13 cellular contexts compared by ENCODE assay signal in the genomic region with DNA sequence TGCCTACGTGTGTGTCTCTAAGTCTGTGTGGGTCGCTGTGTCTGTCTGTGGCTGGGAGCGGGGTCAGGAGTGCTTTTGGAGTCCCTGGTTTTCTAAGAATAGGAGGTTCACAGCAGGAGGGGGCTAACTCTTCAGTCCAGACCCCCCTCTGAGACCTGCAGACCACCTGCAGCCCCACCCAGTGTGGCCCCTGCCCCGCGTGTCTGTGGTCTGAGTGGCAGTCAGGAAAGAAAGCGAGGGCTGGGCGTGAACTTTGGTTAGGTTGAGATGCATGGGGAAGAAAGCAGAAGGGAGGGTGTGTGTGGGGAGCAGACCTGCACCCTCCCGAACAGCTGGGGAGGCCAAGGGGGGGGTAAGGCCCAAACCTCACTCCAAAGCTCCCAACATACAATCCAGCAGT.
DNase-seq lines count a peak whose midpoint lies in the region; ATAC-seq and TF ChIP-seq lines count a peak whose summit lies in the region.
"Had no signal": no experiment of that assay in that cellular context is flagged by ENCODE, and none has a peak within 500 bp of the region (broad histone marks: within the 10 kb centered on the region; RNA-seq: fewer than 3 reads in every experiment).

No MANE protein-coding gene starts in this region.

- TF ChIP-seq CTCF in Panc1 (IDR thresholded peaks at IDR 0.05) (no peak), coronary artery (IDR thresholded peaks at IDR 0.05) (no peak), mesothelial cell of epicardium (IDR thresholded peaks at IDR 0.05; ENCODE audit: unreplicated experiment) (no peak)
- no peak for TF ChIP-seq CTCF in CD4-positive, alpha-beta T cell (IDR thresholded peaks at IDR 0.05)

- DNase-seq in Panc1 (ENCODE audit: low read depth, low spot score) (no peak), coronary artery (ENCODE audit: low spot score) (no peak), mesothelial cell of epicardium (ENCODE audit: low spot score in 2 of 2, unreplicated experiment in 2 of 2) (no peak), dedifferentiated amniotic fluid mesenchymal stem cell (ENCODE audit: extremely low spot score) (no peak), SW480 (ENCODE audit: low spot score) (no peak)
- no peak for DNase-seq in CD4-positive, alpha-beta T cell
- DNase-seq in activated CD4-positive, CD25-positive, alpha-beta regulatory T cell treated with anti-CD3 and anti-CD28 coated beads, Interleukin-2, amount 50 U/mL, for 72 hours, result no peak
- DNase-seq: activated naive CD4-positive, alpha-beta T cell treated with anti-CD3 and anti-CD28 coated beads for 36 hours; CD4-positive, CD25-positive, alpha-beta regulatory T cell; stimulated activated naive CD4-positive, alpha-beta T cell had no signal

- ATAC-seq in Panc1, result no peak
- ATAC-seq in CD4-positive, alpha-beta T cell (ENCODE audit: poor library complexity), result no peak

- H3K9me3 ChIP-seq in Panc1 (ENCODE audit: control insufficient read depth, insufficient read depth, low read depth, low read length) (no peaks in the 10 kb centered on the region), stomach smooth muscle (ENCODE audit: control insufficient read depth in 2 of 2, low read length in 2 of 2) (no peaks in the 10 kb centered on the region)
- H3K9me3 ChIP-seq in CD4-positive, alpha-beta T cell (ENCODE audit: control insufficient read depth, low read length), result no peaks in the 10 kb centered on the region
- H3K9me3 ChIP-seq: psoas muscle had no signal

- no peaks in the 10 kb centered on the region for H3K27me3 ChIP-seq in Panc1 (ENCODE audit: control insufficient read depth, insufficient read depth, low read length)
- H3K27me3 ChIP-seq in stomach smooth muscle (ENCODE audit: control insufficient read depth in 1 of 2, insufficient read depth in 2 of 2, low read length in 2 of 2), result no peaks in the 10 kb centered on the region
- H3K27me3 ChIP-seq in CD4-positive, alpha-beta T cell (ENCODE audit: control insufficient read depth, insufficient read depth, low read length), result peaks cover 3% of the 10 kb centered on the region

- H3K4me3 ChIP-seq in Panc1 (ENCODE audit: low read depth in 2 of 2, low read length in 2 of 2) (no peak overlapping the region; a peak in 1 of 4 replicates), coronary artery (no peak overlapping the region), stomach smooth muscle (ENCODE audit: low read length in 2 of 2) (peak overlapping the region; percentile 21 to 54)

- H3K36me3 ChIP-seq in Panc1 (ENCODE audit: control insufficient read depth, insufficient read depth, low read length) (no peaks in the 10 kb centered on the region), stomach smooth muscle (ENCODE audit: control insufficient read depth in 2 of 2, insufficient read depth in 2 of 2, low read length in 2 of 2) (no peaks in the 10 kb centered on the region)

- in situ Hi-C loops in Panc1 (cut with HindIII; ENCODE audit: low pct_unique_long_range_greater_than_20kb, low sequenced_read_pairs), result no loop called here

- peaks cover 74% of the 10 kb centered on the region for H3K4me1 Mint-ChIP-seq in mesothelial cell of epicardium
- no peaks in the 10 kb centered on the region for H3K4me1 Mint-ChIP-seq in CD4-positive, alpha-beta T cell (ENCODE audit: low read depth)
- H3K4me1 Mint-ChIP-seq: CD4-positive, CD25-positive, alpha-beta regulatory T cell; memory B cell had no signal

- CTCF ChIA-PET in Panc1 (lab: Charles Lee), result interaction anchor here (0.6 kb wide), 1 partner anchor 120 kb away, joined by 3 read pairs; no protein-coding TSS in a partner anchor
- CTCF ChIA-PET in CD4-positive, alpha-beta T cell (lab: Charles Lee), result no interaction called here

- peak overlapping the region; percentile 70 to 83 for H3K9ac ChIP-seq in stomach smooth muscle (ENCODE audit: low read length in 2 of 2)

- POLR2A ChIA-PET in Panc1 (lab: Charles Lee), result no interaction called here
- POLR2A ChIA-PET in CD4-positive, alpha-beta T cell (lab: Charles Lee), result no interaction called here

- H3K36me3 Mint-ChIP-seq in mesothelial cell of epicardium, result no peaks in the 10 kb centered on the region
- H3K36me3 Mint-ChIP-seq in CD4-positive, alpha-beta T cell (ENCODE audit: low read depth), result no peaks in the 10 kb centered on the region
- H3K36me3 Mint-ChIP-seq: CD4-positive, CD25-positive, alpha-beta regulatory T cell; memory B cell had no signal

- intact Hi-C loops in Panc1 (cut with micrococcal nuclease; ENCODE audit: unreplicated experiment), result loop anchor here (5.0 kb wide), 1 partner anchor 150 kb away; no protein-coding TSS in a partner anchor
- intact Hi-C loops in CD4-positive, alpha-beta T cell (cut with DNase I, micrococcal nuclease), result no loop called here

- H3K4me1 ChIP-seq in Panc1 (ENCODE audit: control insufficient read depth, insufficient read depth, low read length) (peaks cover 55% of the 10 kb centered on the region), stomach smooth muscle (ENCODE audit: control insufficient read depth, insufficient read depth, low read length) (peaks cover 69% of the 10 kb centered on the region)

- H3K27ac ChIP-seq in Panc1 (ENCODE audit: low read length) (peak overlapping the region; percentile 97), coronary artery (peak overlapping the region; percentile 35 to 85), stomach smooth muscle (ENCODE audit: low read length) (peak overlapping the region; percentile 100)
- no peak overlapping the region for H3K27ac ChIP-seq in CD4-positive, alpha-beta T cell (ENCODE audit: low read depth, low read length)

- H3K27me3 Mint-ChIP-seq in mesothelial cell of epicardium (ENCODE audit: low read depth), result no peaks in the 10 kb centered on the region
- H3K27me3 Mint-ChIP-seq in CD4-positive, alpha-beta T cell, result peaks cover 12% of the 10 kb centered on the region

- BruUV-seq in Panc1 (replicated peaks; lab: Mats Ljungman, UMichigan), result no TSS peak

- peak overlapping the region; percentile 22 for H3K4me3 Mint-ChIP-seq in mesothelial cell of epicardium
- H3K4me3 Mint-ChIP-seq in CD4-positive, alpha-beta T cell, result no peak overlapping the region
- H3K4me3 Mint-ChIP-seq: activated naive CD4-positive, alpha-beta T cell treated with anti-CD3 and anti-CD28 coated beads for 36 hours; CD4-positive, CD25-positive, alpha-beta regulatory T cell; memory B cell had no signal

- H3K9me3 Mint-ChIP-seq in mesothelial cell of epicardium, result peaks cover 3% of the 10 kb centered on the region
- no peaks in the 10 kb centered on the region for H3K9me3 Mint-ChIP-seq in CD4-positive, alpha-beta T cell
- H3K9me3 Mint-ChIP-seq: activated naive CD4-positive, alpha-beta T cell treated with anti-CD3 and anti-CD28 coated beads for 36 hours; CD4-positive, CD25-positive, alpha-beta regulatory T cell; memory B cell had no signal

- H3K27ac Mint-ChIP-seq in mesothelial cell of epicardium, result peak overlapping the region; percentile 99
- H3K27ac Mint-ChIP-seq in CD4-positive, alpha-beta T cell, result no peak overlapping the region
- H3K27ac Mint-ChIP-seq: activated naive CD4-positive, alpha-beta T cell treated with anti-CD3 and anti-CD28 coated beads for 36 hours; CD4-positive, CD25-positive, alpha-beta regulatory T cell; memory B cell had no signal

Comparison
In these comparisons a context has a peak if more than half of its experiments do, and no peak if none do; other contexts are left out.
1. H3K4me3 ChIP-seq: peak in stomach smooth muscle (2 of 2); none in Panc1 (0 of 2) and coronary artery (single experiment).